Comparison of ENCODE assay signal across 1 cellular context in genomic region chr11:66579017-66579606, GRCh38.
TF ChIP-seq lines count a peak whose summit lies in the region.

No MANE protein-coding gene starts in this region.

TF ChIP-seq in K562, 482 proteins besides CTCF, POLR2A, EP300 and RAD21 (continued from another document):
- TF ChIP-seq, protein P1, sequence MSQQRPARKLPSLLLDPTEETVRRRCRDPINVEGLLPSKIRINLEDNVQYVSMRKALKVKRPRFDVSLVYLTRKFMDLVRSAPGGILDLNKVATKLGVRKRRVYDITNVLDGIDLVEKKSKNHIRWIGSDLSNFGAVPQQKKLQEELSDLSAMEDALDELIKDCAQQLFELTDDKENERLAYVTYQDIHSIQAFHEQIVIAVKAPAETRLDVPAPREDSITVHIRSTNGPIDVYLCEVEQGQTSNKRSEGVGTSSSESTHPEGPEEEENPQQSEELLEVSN (IDR thresholded peaks at IDR 0.05; ENCODE audit: borderline replicate concordance in 1 of 2, extremely low read depth in 1 of 2, insufficient read depth in 1 of 2, insufficient read length in 1 of 2, low read depth in 1 of 2, low read length in 1 of 2, poor library complexity in 1 of 2, severe bottlenecking in 1 of 2): peak in 1 of 2 experiments; percentile 10
- peak; percentile 39; the same call in 1 of the 2 replicates for TF ChIP-seq CTBP1 (IDR thresholded peaks at IDR 0.05; ENCODE audit: borderline replicate concordance)
- no peak for TF ChIP-seq FOSL1 (tag; conservative IDR thresholded peaks at IDR 0.05)
- TF ChIP-seq NELFE (IDR thresholded peaks at IDR 0.05; ENCODE audit: insufficient read depth, insufficient read length): no peak
- TF ChIP-seq HSF4 (CRISPR knock-in tag; IDR thresholded peaks at IDR 0.05; ENCODE audit: borderline replicate concordance): no peak
- no peak for TF ChIP-seq ELK3 (CRISPR knock-in tag; IDR thresholded peaks at IDR 0.05)
- TF ChIP-seq ZC3H11A (IDR thresholded peaks at IDR 0.05; ENCODE audit: low read depth, low read length): no peak
- TF ChIP-seq, protein P2, sequence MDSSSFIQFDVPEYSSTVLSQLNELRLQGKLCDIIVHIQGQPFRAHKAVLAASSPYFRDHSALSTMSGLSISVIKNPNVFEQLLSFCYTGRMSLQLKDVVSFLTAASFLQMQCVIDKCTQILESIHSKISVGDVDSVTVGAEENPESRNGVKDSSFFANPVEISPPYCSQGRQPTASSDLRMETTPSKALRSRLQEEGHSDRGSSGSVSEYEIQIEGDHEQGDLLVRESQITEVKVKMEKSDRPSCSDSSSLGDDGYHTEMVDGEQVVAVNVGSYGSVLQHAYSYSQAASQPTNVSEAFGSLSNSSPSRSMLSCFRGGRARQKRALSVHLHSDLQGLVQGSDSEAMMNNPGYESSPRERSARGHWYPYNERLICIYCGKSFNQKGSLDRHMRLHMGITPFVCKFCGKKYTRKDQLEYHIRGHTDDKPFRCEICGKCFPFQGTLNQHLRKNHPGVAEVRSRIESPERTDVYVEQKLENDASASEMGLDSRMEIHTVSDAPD (CRISPR knock-in tag; IDR thresholded peaks at IDR 0.05): no peak
- no peak for TF ChIP-seq GTF2B (IDR thresholded peaks at IDR 0.05; ENCODE audit: extremely low read depth, insufficient read length)
- no peak for TF ChIP-seq SMAD1 (IDR thresholded peaks at IDR 0.05; ENCODE audit: low read depth, low read length, partially characterized antibody)
- TF ChIP-seq CCAR2 (IDR thresholded peaks at IDR 0.05; ENCODE audit: low read depth, low read length): no peak
- TF ChIP-seq ZNF224 (CRISPR knock-in tag; IDR thresholded peaks at IDR 0.05): no peak
- TF ChIP-seq NCOA2 (IDR thresholded peaks at IDR 0.05; ENCODE audit: partially characterized antibody in 2 of 2): no peak
- TF ChIP-seq ZNF830 (CRISPR knock-in tag; IDR thresholded peaks at IDR 0.05): no peak
- 0 out of 2 replicates have a peak, but pooled peaks have one; percentile 16 for TF ChIP-seq JUND (IDR thresholded peaks at IDR 0.05; ENCODE audit: borderline replicate concordance, low read depth, low read length)
- TF ChIP-seq JUND (tag; IDR thresholded peaks at IDR 0.05; ENCODE audit: borderline replicate concordance, low read depth, low read length): no peak; the same call in 2 of the 3 replicates
- no peak for TF ChIP-seq ARNT (IDR thresholded peaks at IDR 0.05)
- TF ChIP-seq, protein P3, sequence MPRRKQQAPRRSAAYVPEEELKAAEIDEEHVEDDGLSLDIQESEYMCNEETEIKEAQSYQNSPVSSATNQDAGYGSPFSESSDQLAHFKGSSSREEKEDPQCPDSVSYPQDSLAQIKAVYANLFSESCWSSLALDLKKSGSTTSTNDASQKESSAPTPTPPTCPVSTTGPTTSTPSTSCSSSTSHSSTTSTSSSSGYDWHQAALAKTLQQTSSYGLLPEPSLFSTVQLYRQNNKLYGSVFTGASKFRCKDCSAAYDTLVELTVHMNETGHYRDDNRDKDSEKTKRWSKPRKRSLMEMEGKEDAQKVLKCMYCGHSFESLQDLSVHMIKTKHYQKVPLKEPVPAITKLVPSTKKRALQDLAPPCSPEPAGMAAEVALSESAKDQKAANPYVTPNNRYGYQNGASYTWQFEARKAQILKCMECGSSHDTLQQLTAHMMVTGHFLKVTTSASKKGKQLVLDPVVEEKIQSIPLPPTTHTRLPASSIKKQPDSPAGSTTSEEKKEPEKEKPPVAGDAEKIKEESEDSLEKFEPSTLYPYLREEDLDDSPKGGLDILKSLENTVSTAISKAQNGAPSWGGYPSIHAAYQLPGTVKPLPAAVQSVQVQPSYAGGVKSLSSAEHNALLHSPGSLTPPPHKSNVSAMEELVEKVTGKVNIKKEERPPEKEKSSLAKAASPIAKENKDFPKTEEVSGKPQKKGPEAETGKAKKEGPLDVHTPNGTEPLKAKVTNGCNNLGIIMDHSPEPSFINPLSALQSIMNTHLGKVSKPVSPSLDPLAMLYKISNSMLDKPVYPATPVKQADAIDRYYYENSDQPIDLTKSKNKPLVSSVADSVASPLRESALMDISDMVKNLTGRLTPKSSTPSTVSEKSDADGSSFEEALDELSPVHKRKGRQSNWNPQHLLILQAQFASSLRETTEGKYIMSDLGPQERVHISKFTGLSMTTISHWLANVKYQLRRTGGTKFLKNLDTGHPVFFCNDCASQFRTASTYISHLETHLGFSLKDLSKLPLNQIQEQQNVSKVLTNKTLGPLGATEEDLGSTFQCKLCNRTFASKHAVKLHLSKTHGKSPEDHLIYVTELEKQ (CRISPR knock-in tag; IDR thresholded peaks at IDR 0.05): no peak
- TF ChIP-seq SMARCB1 (IDR thresholded peaks at IDR 0.05; ENCODE audit: insufficient read length, low read depth): no peak
- no peak for TF ChIP-seq BRD9 (IDR thresholded peaks at IDR 0.05; ENCODE audit: low read depth, partially characterized antibody)
- no peak for TF ChIP-seq ZNF165 (CRISPR knock-in tag; IDR thresholded peaks at IDR 0.05; ENCODE audit: borderline replicate concordance)
- no peak for TF ChIP-seq TEAD1 (CRISPR knock-in tag; IDR thresholded peaks at IDR 0.05)
- TF ChIP-seq, protein P4, sequence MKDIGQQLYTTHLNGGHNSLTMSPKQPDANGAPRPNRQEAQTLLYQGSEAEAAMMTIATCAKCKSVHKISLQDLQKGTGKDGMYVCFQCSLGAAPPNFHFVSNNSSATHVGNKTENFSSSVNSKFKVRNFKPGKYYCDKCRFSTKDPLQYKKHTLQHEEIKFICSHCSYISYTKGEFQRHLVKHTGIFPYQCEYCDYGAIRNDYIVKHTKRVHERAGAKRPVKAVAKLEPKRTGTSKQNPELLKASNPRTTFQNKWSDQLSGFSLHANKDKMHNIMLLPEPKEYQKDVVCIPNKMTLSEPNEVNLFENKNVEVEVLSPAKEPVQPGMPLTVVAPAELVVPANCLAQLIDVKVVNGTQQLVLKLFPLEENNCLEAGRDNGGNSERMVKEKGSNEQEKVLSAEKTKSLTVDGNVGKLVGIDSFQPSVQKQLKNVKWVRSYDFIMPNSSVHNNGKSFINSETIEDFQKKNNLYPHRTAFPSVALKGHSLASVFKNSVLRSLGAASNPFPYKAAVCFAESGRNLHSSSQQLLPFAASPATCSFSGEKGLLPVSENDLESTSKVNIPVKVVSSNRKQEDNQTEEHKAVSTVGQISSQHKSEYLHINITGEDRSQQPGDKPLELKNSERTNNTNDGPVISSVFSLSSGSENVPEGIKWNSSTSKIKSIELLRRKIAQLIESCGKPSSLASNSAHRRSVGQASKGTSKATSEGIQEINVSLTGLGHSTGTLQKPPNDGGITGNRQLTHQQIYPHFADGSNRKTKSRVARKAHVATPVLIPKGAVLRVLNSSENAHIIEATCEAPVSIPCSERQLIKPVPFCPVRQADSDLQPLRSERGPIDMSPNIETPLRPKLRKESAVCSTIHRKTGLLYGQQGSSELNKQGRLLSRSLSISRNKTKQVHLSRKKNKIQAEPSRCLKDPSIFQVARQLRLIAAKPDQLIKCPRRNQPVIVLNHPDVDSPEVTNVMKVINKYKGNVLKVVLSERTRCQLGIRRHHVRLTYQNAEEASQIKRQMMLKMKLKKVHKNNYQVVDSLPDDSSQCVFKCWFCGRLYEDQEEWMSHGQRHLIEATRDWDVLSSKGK (CRISPR knock-in tag; IDR thresholded peaks at IDR 0.05): no peak
- TF ChIP-seq ZFX (CRISPR knock-in tag; IDR thresholded peaks at IDR 0.05): no peak
- peak; percentile 85 for TF ChIP-seq EGR1 (conservative IDR thresholded peaks at IDR 0.05)
- no peak for TF ChIP-seq BDP1 (IDR thresholded peaks at IDR 0.05; ENCODE audit: insufficient read depth, insufficient read length)
- TF ChIP-seq E2F8 (IDR thresholded peaks at IDR 0.05; ENCODE audit: low read depth, partially characterized antibody): no peak
- peak; percentile 37; the same call in 1 of the 2 replicates for TF ChIP-seq CXXC5 (CRISPR knock-in tag; IDR thresholded peaks at IDR 0.05)
- TF ChIP-seq PCBP1 (IDR thresholded peaks at IDR 0.05; ENCODE audit: low read depth, low read length, poor library complexity, severe bottlenecking): no peak
- TF ChIP-seq POLR2AphosphoS2 (IDR thresholded peaks at IDR 0.05; ENCODE audit: low read length): no peak
- TF ChIP-seq, protein P5, sequence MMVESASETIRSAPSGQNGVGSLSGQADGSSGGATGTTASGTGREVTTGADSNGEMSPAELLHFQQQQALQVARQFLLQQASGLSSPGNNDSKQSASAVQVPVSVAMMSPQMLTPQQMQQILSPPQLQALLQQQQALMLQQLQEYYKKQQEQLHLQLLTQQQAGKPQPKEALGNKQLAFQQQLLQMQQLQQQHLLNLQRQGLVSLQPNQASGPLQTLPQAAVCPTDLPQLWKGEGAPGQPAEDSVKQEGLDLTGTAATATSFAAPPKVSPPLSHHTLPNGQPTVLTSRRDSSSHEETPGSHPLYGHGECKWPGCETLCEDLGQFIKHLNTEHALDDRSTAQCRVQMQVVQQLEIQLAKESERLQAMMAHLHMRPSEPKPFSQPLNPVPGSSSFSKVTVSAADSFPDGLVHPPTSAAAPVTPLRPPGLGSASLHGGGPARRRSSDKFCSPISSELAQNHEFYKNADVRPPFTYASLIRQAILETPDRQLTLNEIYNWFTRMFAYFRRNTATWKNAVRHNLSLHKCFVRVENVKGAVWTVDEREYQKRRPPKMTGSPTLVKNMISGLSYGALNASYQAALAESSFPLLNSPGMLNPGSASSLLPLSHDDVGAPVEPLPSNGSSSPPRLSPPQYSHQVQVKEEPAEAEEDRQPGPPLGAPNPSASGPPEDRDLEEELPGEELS (CRISPR knock-in tag; IDR thresholded peaks at IDR 0.05; ENCODE audit: borderline replicate concordance): no peak
- 0 out of 2 replicates have a peak, but pooled peaks have one; percentile 32 for TF ChIP-seq PHF21A (IDR thresholded peaks at IDR 0.05; ENCODE audit: borderline replicate concordance, low read depth)
- TF ChIP-seq CREM (IDR thresholded peaks at IDR 0.05; ENCODE audit: low read depth): peak; percentile 29; the same call in 1 of the 2 replicates
- no peak for TF ChIP-seq SFPQ (IDR thresholded peaks at IDR 0.05; ENCODE audit: low read depth, low read length)
- no peak for TF ChIP-seq GTF2A2 (tag; IDR thresholded peaks at IDR 0.05)
- no peak for TF ChIP-seq ZNF583 (CRISPR knock-in tag; IDR thresholded peaks at IDR 0.05)
- no peak for TF ChIP-seq ZSCAN29 (IDR thresholded peaks at IDR 0.05)
- no peak for TF ChIP-seq KHSRP (IDR thresholded peaks at IDR 0.05)
- no peak for TF ChIP-seq FOXM1 (IDR thresholded peaks at IDR 0.05; ENCODE audit: low read depth)
- TF ChIP-seq FOXM1 (CRISPR knock-in tag; IDR thresholded peaks at IDR 0.05; ENCODE audit: low read depth): no peak
- no peak for TF ChIP-seq ATF1 (CRISPR knock-in tag; IDR thresholded peaks at IDR 0.05)
- TF ChIP-seq ATF1 (tag; IDR thresholded peaks at IDR 0.05): no peak
- no peak for TF ChIP-seq PURB (CRISPR knock-in tag; IDR thresholded peaks at IDR 0.05; ENCODE audit: low read depth)
TF ChIP-seq in K562: peak in this region for 17.
